8 cellular contexts compared by ENCODE assay signal in genomic region chr1:206202789-206203363, GRCh38. TPM values are rescaled to one million over a fixed set of nuclear protein-coding genes. Genes with fewer than 3 reads are reported as not detected.
DNase-seq lines count a peak whose midpoint lies in the region; ATAC-seq, FAIRE-seq and TF ChIP-seq lines count a peak whose summit lies in the region.
"Not testable (repeated sequence)": the region's sequence is repeated elsewhere in the genome, so short reads cannot be mapped to it uniquely, and the experiment has no call there.

Gene FAM72A, minus strand, starts transcription at chr1:206202839. Its CDS starts 814 bp downstream, at chr1:206202025.

- not testable (repeated sequence) for H4K20me1 ChIP-seq in SU-DHL-6 (ENCODE audit: low read depth, low read length)

- 1% methylated on average over 17 to 21 of the region's 36 CpGs for WGBS in pancreas, 2 donors

- H2AFZ ChIP-seq in SU-DHL-6 (ENCODE audit: low read depth, low read length, severe bottlenecking), result not testable (repeated sequence)

- H3K36me3 Mint-ChIP-seq in activated naive CD4-positive, alpha-beta T cell treated with anti-CD3 and anti-CD28 coated beads, Interleukin-2, amount 50 U/mL, for 24 hours; glutamatergic neuron (ENCODE audit: unreplicated experiment): not testable (repeated sequence)

- not testable (repeated sequence) for H3K27me3 Mint-ChIP-seq in activated naive CD4-positive, alpha-beta T cell treated with anti-CD3 and anti-CD28 coated beads, Interleukin-2, amount 50 U/mL, for 24 hours; glutamatergic neuron (ENCODE audit: unreplicated experiment)

- not testable (repeated sequence) for H3K4me1 Mint-ChIP-seq in activated naive CD4-positive, alpha-beta T cell treated with anti-CD3 and anti-CD28 coated beads, Interleukin-2, amount 50 U/mL, for 24 hours; glutamatergic neuron (ENCODE audit: low read depth, unreplicated experiment)

- not testable (repeated sequence) for H3K4me2 ChIP-seq in SU-DHL-6 (ENCODE audit: low read depth, low read length, poor library complexity, severe bottlenecking)

- H3K9me3 ChIP-seq in SU-DHL-6 (ENCODE audit: insufficient read depth, low read length); pancreas; thoracic aorta: not testable (repeated sequence)

- ATAC-seq in HG02884 (IDR thresholded peaks at IDR 0.05; ENCODE audit: unreplicated experiment) (peak; percentile 80), pancreas (peak; percentile 81 to 90 (median 84)), thoracic aorta (ENCODE audit: insufficient number of reproducible peaks, low FRiP score, low read depth) (peak; percentile 99)

- H3K4me1 ChIP-seq in pancreas; thoracic aorta (ENCODE audit: control insufficient read depth in 1 of 2, low read depth in 2 of 2): not testable (repeated sequence)

- H3K4me3 ChIP-seq in SU-DHL-6 (ENCODE audit: insufficient read depth, low read length, poor library complexity, severe bottlenecking) (peak within 1 kb of the TSS; percentile 35), pancreas (peak within 1 kb of the TSS; percentile 26 to 56 (median 39)), thoracic aorta (peak within 1 kb of the TSS; percentile 78)

- not testable (repeated sequence) for H3K79me2 ChIP-seq in SU-DHL-6 (ENCODE audit: insufficient read depth, low read length)

- TF ChIP-seq POLR2A in GM12891 (IDR thresholded peaks at IDR 0.05; ENCODE audit: low read depth, low read length), result not testable (repeated sequence)

- not testable (repeated sequence) for H3K27ac Mint-ChIP-seq in activated naive CD4-positive, alpha-beta T cell treated with anti-CD3 and anti-CD28 coated beads, Interleukin-2, amount 50 U/mL, for 24 hours; glutamatergic neuron (ENCODE audit: unreplicated experiment)

- not testable (repeated sequence) for H3K27me3 ChIP-seq in SU-DHL-6 (ENCODE audit: low read length); pancreas; thoracic aorta (replicated peaks; ENCODE audit: insufficient read depth)

- DNase-seq in GM12891 (ENCODE audit: insufficient read length, low spot score) (peak; percentile 43), NCI-H1436 (lab: John Stamatoyannopoulos, UW) (peak; percentile 100), glutamatergic neuron (peak; percentile 92), pancreas (peak; percentile 87 to 99 (median 98)), thoracic aorta (ENCODE audit: low spot score) (peak; percentile 97)

- H3K9me3 Mint-ChIP-seq in activated naive CD4-positive, alpha-beta T cell treated with anti-CD3 and anti-CD28 coated beads, Interleukin-2, amount 50 U/mL, for 24 hours; glutamatergic neuron (ENCODE audit: unreplicated experiment): not testable (repeated sequence)

- H3K4me3 Mint-ChIP-seq in activated naive CD4-positive, alpha-beta T cell treated with anti-CD3 and anti-CD28 coated beads, Interleukin-2, amount 50 U/mL, for 24 hours, result peak within 1 kb of the TSS; percentile 75
- peak within 1 kb of the TSS; percentile 74 for H3K4me3 Mint-ChIP-seq in glutamatergic neuron (ENCODE audit: unreplicated experiment)

- not testable (repeated sequence) for TF ChIP-seq CTCF in SU-DHL-6 (IDR thresholded peaks at IDR 0.05; ENCODE audit: insufficient read depth, low read length, poor library complexity, severe bottlenecking); glutamatergic neuron (IDR thresholded peaks at IDR 0.05; ENCODE audit: partially characterized antibody, unreplicated experiment); pancreas (IDR thresholded peaks at IDR 0.05); thoracic aorta (IDR thresholded peaks at IDR 0.05)

- intact Hi-C loops in pancreas (cut with DNase I), result not testable (repeated sequence)

- H3F3A ChIP-seq in SU-DHL-6 (ENCODE audit: insufficient read depth), result not testable (repeated sequence)

- H3K36me3 ChIP-seq in SU-DHL-6 (ENCODE audit: low read length); pancreas; thoracic aorta: not testable (repeated sequence)

- peak within 1 kb of the TSS; percentile 39 for H3K9ac ChIP-seq in SU-DHL-6 (ENCODE audit: low read length)

- H3K9me2 ChIP-seq in SU-DHL-6 (replicated peaks; ENCODE audit: insufficient read depth, low read length), result not testable (repeated sequence)

- H3K27ac ChIP-seq in SU-DHL-6 (ENCODE audit: low read depth, low read length), result not testable (repeated sequence)
- H3K27ac ChIP-seq in pancreas, result peak within 1 kb of the TSS in 2 of 4 donors; percentile 66 to 67
- H3K27ac ChIP-seq in thoracic aorta, result peak within 1 kb of the TSS; percentile 85 to 90

- FAIRE-seq in GM12891 (lab: Jason Lieb, UNC), result not testable (repeated sequence)
- peak; percentile 96 for FAIRE-seq in pancreas (lab: Jason Lieb, UNC)

RNA-seq across cellular contexts. Expression of gene FAM72A, which starts in this region (rescaled TPM):
- 6.1 TPM for polyA plus RNA-seq in GM12891 (2012; ENCODE audit: low read depth, missing spikeins)
- 1.5 TPM for total RNA-seq in glutamatergic neuron (ENCODE audit: unreplicated experiment)
- total RNA-seq in pancreas, result 1 to 10 TPM in 1 of 6 donors, under 1 TPM in 2, not detected in 3; 0.98 to 1.6 (median 0.98) TPM
- polyA plus RNA-seq in pancreas, result under 1 TPM; 0.63 to 0.84 TPM
- 1 to 10 TPM; 2.8 to 4.9 TPM for total RNA-seq in thoracic aorta

Comparison
In these comparisons a context has a peak if more than half of its experiments do, and no peak if none do; other contexts are left out.
1. DNase-seq: peak in every context shown above with its lines; median percentile 100 in NCI-H1436; 98 in pancreas; 97 in thoracic aorta; 92 in glutamatergic neuron; 43 in GM12891.